19 cellular contexts compared by ENCODE assay signal in the genomic region with DNA sequence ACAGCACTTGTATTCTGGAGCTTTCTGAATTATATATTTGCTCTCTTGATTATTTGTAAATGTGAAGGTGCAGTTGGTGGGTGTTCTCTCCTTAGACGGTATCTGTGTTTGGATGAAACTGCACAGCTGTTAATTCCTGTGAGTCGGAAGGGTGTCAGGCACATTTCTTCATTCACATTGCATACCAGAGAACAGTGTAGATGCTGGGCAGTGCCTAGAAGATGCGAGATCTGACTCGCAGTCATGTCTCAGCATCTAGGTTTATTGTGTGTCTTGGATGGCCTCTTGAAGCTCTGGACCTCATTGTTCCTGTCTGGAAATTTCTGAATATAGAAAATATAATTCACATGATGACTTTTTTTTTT.
DNase-seq lines count a peak whose midpoint lies in the region; ATAC-seq, FAIRE-seq and TF ChIP-seq lines count a peak whose summit lies in the region.
"Had no signal": no experiment of that assay in that cellular context is flagged by ENCODE, and none has a peak within 500 bp of the region (broad histone marks: within the 10 kb centered on the region; RNA-seq: fewer than 3 reads in every experiment).

No MANE protein-coding gene starts in this region.

- no peak for ATAC-seq in activated naive CD8-positive, alpha-beta T cell treated with anti-CD3 and anti-CD28 coated beads, Interleukin-2, amount 10 ng/mL, durations not matched to agents 7 days and 5 days (ENCODE audit: low read depth)
- ATAC-seq in GM12878 (no peak), foreskin keratinocyte (peak; percentile 49), GM18502 (IDR thresholded peaks at IDR 0.05; ENCODE audit: poor library complexity, unreplicated experiment) (no peak)
- ATAC-seq: K562, Panc1 had no signal

- POLR2A ChIA-PET in activated naive CD8-positive, alpha-beta T cell treated with anti-CD3 and anti-CD28 coated beads, Interleukin-2, amount 10 ng/mL, durations not matched to agents 7 days and 5 days (lab: Charles Lee) = interaction anchor here (0.5 kb wide), 1 partner anchor 245 kb away, joined by 3 read pairs; no protein-coding TSS in a partner anchor
- POLR2A ChIA-PET in GM12878 (lab: Charles Lee) = no interaction called here

- H3K9me3 ChIP-seq in GM12878 (replicated peaks; ENCODE audit: control insufficient read depth, insufficient read depth, low read length) (no peaks in the 10 kb centered on the region), thyroid gland (no peaks in the 10 kb centered on the region)

- no peak overlapping the region for H2AFZ ChIP-seq in GM12878 (ENCODE audit: control insufficient read depth, low read depth, low read length)

- BruUV-seq in GM12878 (replicated peaks; lab: Mats Ljungman, UMichigan) = TSS peak; percentile 1

- TF ChIP-seq RAD21 in GM12878 (IDR thresholded peaks at IDR 0.05; ENCODE audit: insufficient read depth, low read depth, low read length) = no peak

- WGBS in GM12878 (ENCODE audit: insufficient coverage, insufficient replicate concordance, low lambda C conversion rate, missing lambda C conversion rate) = 82% methylated on average over 4 of the region's 4 CpGs
- 70 to 72% methylated on average over 4 of the region's 4 CpGs for WGBS in thyroid gland, 2 donors

- no peaks in the 10 kb centered on the region for H3K27me3 Mint-ChIP-seq in activated naive CD8-positive, alpha-beta T cell treated with anti-CD3 and anti-CD28 coated beads, Interleukin-2, amount 10 ng/mL, durations not matched to agents 7 days and 5 days
- no peaks in the 10 kb centered on the region for H3K27me3 Mint-ChIP-seq in activated naive CD8-positive, alpha-beta T cell treated with anti-CD3 and anti-CD28 coated beads for 36 hours
- H3K27me3 Mint-ChIP-seq: dendritic cell treated with granulocyte-macrophage colony-stimulating factor and Interleukin-4, amounts not matched to agents 40 ng/mL and 50 ng/mL, for 4 days had no signal

- no peak overlapping the region for H3K9ac ChIP-seq in GM12878 (ENCODE audit: control insufficient read depth, insufficient read depth, low read length)

- H3K27ac ChIP-seq in GM12878 (ENCODE audit: control insufficient read depth, insufficient read depth) (no peak overlapping the region), foreskin keratinocyte (peak overlapping the region; percentile 65), thyroid gland (peak overlapping the region; percentile 7 to 86 (median 64))

- SMC1A ChIA-PET in GM12878 (lab: Charles Lee; ENCODE audit: uncharacterized antibody, unreplicated experiment) = interaction anchor here (0.9 kb wide), 1 partner anchor 29 kb away, joined by 3 read pairs; no protein-coding TSS in a partner anchor

- peaks cover 14 to 16% of the 10 kb centered on the region in 2 experiments for H3K36me3 ChIP-seq in GM12878 (ENCODE audit: control insufficient read depth in 2 of 2, insufficient read depth in 2 of 2, low read length in 1 of 2)
- peaks cover 0 to 9% of the 10 kb centered on the region in 2 donors for H3K36me3 ChIP-seq in thyroid gland

- H3K4me1 ChIP-seq in GM12878 (ENCODE audit: control insufficient read depth, insufficient read depth, low read length) = no peaks in the 10 kb centered on the region
- H3K4me1 ChIP-seq in foreskin keratinocyte = peaks cover 14% of the 10 kb centered on the region
- peaks cover 16 to 41% of the 10 kb centered on the region in 2 donors for H3K4me1 ChIP-seq in thyroid gland

- H3K4me2 ChIP-seq in GM12878 (ENCODE audit: control insufficient read depth, insufficient read depth) = no peak overlapping the region

- H3K27ac Mint-ChIP-seq in activated naive CD8-positive, alpha-beta T cell treated with anti-CD3 and anti-CD28 coated beads, Interleukin-2, amount 10 ng/mL, durations not matched to agents 7 days and 5 days = peak overlapping the region; percentile 23
- no peak overlapping the region for H3K27ac Mint-ChIP-seq in activated naive CD8-positive, alpha-beta T cell treated with anti-CD3 and anti-CD28 coated beads for 36 hours
- H3K27ac Mint-ChIP-seq: dendritic cell treated with granulocyte-macrophage colony-stimulating factor and Interleukin-4, amounts not matched to agents 40 ng/mL and 50 ng/mL, for 4 days had no signal

- no peaks in the 10 kb centered on the region for H3K9me3 Mint-ChIP-seq in activated naive CD8-positive, alpha-beta T cell treated with anti-CD3 and anti-CD28 coated beads, Interleukin-2, amount 10 ng/mL, durations not matched to agents 7 days and 5 days
- H3K9me3 Mint-ChIP-seq in activated naive CD8-positive, alpha-beta T cell treated with anti-CD3 and anti-CD28 coated beads for 36 hours = no peaks in the 10 kb centered on the region
- H3K9me3 Mint-ChIP-seq: dendritic cell treated with granulocyte-macrophage colony-stimulating factor and Interleukin-4, amounts not matched to agents 40 ng/mL and 50 ng/mL, for 4 days had no signal

- peaks cover 29% of the 10 kb centered on the region for H3K4me1 Mint-ChIP-seq in activated naive CD8-positive, alpha-beta T cell treated with anti-CD3 and anti-CD28 coated beads, Interleukin-2, amount 10 ng/mL, durations not matched to agents 7 days and 5 days
- H3K4me1 Mint-ChIP-seq in activated naive CD8-positive, alpha-beta T cell treated with anti-CD3 and anti-CD28 coated beads for 36 hours = no peaks in the 10 kb centered on the region

- in situ Hi-C loops in GM12878 (cut with MboI) = no loop called here

- H3K4me3 ChIP-seq in GM12878 = no peak overlapping the region
- H3K4me3 ChIP-seq in thyroid gland (replicated peaks in 1 of 3) = no peak overlapping the region
- H3K4me3 ChIP-seq: K562 had no signal

- intact Hi-C loops in GM12878 (cut with micrococcal nuclease; ENCODE audit: unreplicated experiment) = no loop called here
- intact Hi-C loops in thyroid gland (cut with DNase I) = no loop called here

- CTCF ChIA-PET in GM12878 (lab: Yijun Ruan, JAX) = interaction anchor here (1.1 kb wide), 1 partner anchor 253 kb away, joined by 5 read pairs; no protein-coding TSS in a partner anchor

- no peaks in the 10 kb centered on the region for H4K20me1 ChIP-seq in GM12878 (ENCODE audit: control insufficient read depth, insufficient read depth)

- H3K79me2 ChIP-seq in GM12878 (ENCODE audit: control insufficient read depth, insufficient read depth, low read length) = no peaks in the 10 kb centered on the region

- H3K27me3 ChIP-seq in GM12878 (replicated peaks in 1 of 2; ENCODE audit: control insufficient read depth in 2 of 2, insufficient read depth in 2 of 2, low read length in 1 of 2) (no peaks in the 10 kb centered on the region), foreskin keratinocyte (no peaks in the 10 kb centered on the region), thyroid gland (no peaks in the 10 kb centered on the region)

- DNase-seq in activated naive CD8-positive, alpha-beta T cell treated with anti-CD3 and anti-CD28 coated beads, Interleukin-2, amount 10 ng/mL, durations not matched to agents 7 days and 5 days = no peak
- DNase-seq in activated naive CD8-positive, alpha-beta T cell treated with anti-CD3 and anti-CD28 coated beads for 36 hours = no peak
- DNase-seq in GM12878 (ENCODE audit: low read depth, low spot score) = no peak
- peak in 1 of 2 donors; percentile 84 for DNase-seq in foreskin keratinocyte
- no peak for DNase-seq in thyroid gland
- DNase-seq in amygdala (lab: John Stamatoyannopoulos, UW) = no peak
- DNase-seq in SW 1271 (lab: John Stamatoyannopoulos, UW) = no peak
- DNase-seq: activated CD4-positive, alpha-beta T cell treated with anti-CD3 and anti-CD28 coated beads for 1 hour; aorta; H7; NCI-H146; NCI-H524 treated with DMSO at 0.1 percent for 48 hours; stimulated activated naive CD4-positive, alpha-beta T cell had no signal

- H3K4me3 Mint-ChIP-seq in activated naive CD8-positive, alpha-beta T cell treated with anti-CD3 and anti-CD28 coated beads, Interleukin-2, amount 10 ng/mL, durations not matched to agents 7 days and 5 days = no peak overlapping the region
- no peak overlapping the region for H3K4me3 Mint-ChIP-seq in activated naive CD8-positive, alpha-beta T cell treated with anti-CD3 and anti-CD28 coated beads for 36 hours
- H3K4me3 Mint-ChIP-seq: dendritic cell treated with granulocyte-macrophage colony-stimulating factor and Interleukin-4, amounts not matched to agents 40 ng/mL and 50 ng/mL, for 4 days had no signal

- no peak for FAIRE-seq in GM12878 (lab: Jason Lieb, UNC)
- FAIRE-seq: A204.1, frontal cortex, K562 had no signal

- RAD21 ChIA-PET in GM12878 (lab: Charles Lee; ENCODE audit: unreplicated experiment) = interaction anchor here (1.0 kb wide), 1 partner anchor 9 kb away, joined by 3 read pairs; no protein-coding TSS in a partner anchor

- TF ChIP-seq POLR2A in GM12878 (IDR thresholded peaks at IDR 0.05; ENCODE audit: low read depth, low read length) (no peak), thyroid gland (IDR thresholded peaks at IDR 0.05) (no peak)

- TF ChIP-seq CTCF in GM12878 (IDR thresholded peaks at IDR 0.05 in 2 of 3, conservative IDR thresholded peaks at IDR 0.05 in 1 of 3; ENCODE audit: control insufficient read depth in 2 of 3, extremely low read depth in 1 of 3, insufficient read depth in 1 of 3, low read depth in 3 of 3, low read length in 3 of 3) = no peak
- no peak for TF ChIP-seq CTCF in foreskin keratinocyte (conservative IDR thresholded peaks at IDR 0.05)
- TF ChIP-seq CTCF in thyroid gland (IDR thresholded peaks at IDR 0.05) = no peak

- no peak for TF ChIP-seq EP300 in GM12878 (IDR thresholded peaks at IDR 0.05; ENCODE audit: borderline replicate concordance in 1 of 2, control insufficient read depth in 1 of 2, low read depth in 2 of 2, low read length in 2 of 2)

- H3K36me3 Mint-ChIP-seq in activated naive CD8-positive, alpha-beta T cell treated with anti-CD3 and anti-CD28 coated beads, Interleukin-2, amount 10 ng/mL, durations not matched to agents 7 days and 5 days = peaks cover 43% of the 10 kb centered on the region
- H3K36me3 Mint-ChIP-seq in activated naive CD8-positive, alpha-beta T cell treated with anti-CD3 and anti-CD28 coated beads for 36 hours = peaks cover 14% of the 10 kb centered on the region

TF ChIP-seq in GM12878, 131 proteins besides CTCF, POLR2A, EP300 and RAD21:
- TF ChIP-seq RAD51 (IDR thresholded peaks at IDR 0.05) (no peak), PML (IDR thresholded peaks at IDR 0.05; ENCODE audit: low read length) (no peak), EZH2 (IDR thresholded peaks at IDR 0.05; ENCODE audit: borderline replicate concordance, control insufficient read depth, low read depth, low read length) (no peak), WRNIP1 (IDR thresholded peaks at IDR 0.05; ENCODE audit: borderline replicate concordance, low read depth, low read length) (no peak), MYB (IDR thresholded peaks at IDR 0.05; ENCODE audit: borderline replicate concordance, low read depth, low read length) (no peak)
- TF ChIP-seq, protein P1, sequence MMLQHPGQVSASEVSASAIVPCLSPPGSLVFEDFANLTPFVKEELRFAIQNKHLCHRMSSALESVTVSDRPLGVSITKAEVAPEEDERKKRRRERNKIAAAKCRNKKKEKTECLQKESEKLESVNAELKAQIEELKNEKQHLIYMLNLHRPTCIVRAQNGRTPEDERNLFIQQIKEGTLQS (IDR thresholded peaks at IDR 0.05; ENCODE audit: borderline replicate concordance, extremely low read depth, low read depth, low read length) = no peak
